Comparison of ENCODE assay signal across 15 cellular contexts in the genomic region with DNA sequence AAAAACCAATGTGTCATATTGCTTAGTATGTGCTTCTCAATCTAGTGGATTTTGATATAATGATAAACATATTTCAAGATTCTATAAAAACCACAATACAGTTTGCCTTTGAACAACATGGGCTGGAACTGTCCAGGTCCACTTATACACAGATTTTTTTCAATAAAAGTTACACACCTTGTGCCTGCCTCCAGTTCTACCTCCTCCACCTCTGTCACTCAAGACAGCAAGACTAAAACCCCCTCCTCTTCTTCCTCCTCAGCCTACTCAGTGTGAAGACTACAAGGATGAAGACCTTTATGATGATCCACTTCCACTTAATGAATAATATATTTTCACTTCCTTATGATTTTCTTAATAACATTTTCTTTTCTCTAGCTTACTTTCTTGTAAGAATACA.
"Had no signal": no experiment of that assay in that cellular context is flagged by ENCODE, and none has a peak within 500 bp of the region (broad histone marks: within the 10 kb centered on the region; RNA-seq: fewer than 3 reads in every experiment).

No MANE protein-coding gene starts in this region.

- H3K27me3 Mint-ChIP-seq: memory B cell; stimulated activated naive CD8-positive, alpha-beta T cell treated with anti-CD3 and anti-CD28 coated beads, Interleukin-15, amount 100 ng/mL, for 72 hours had no signal

- H3K27ac ChIP-seq: heart left ventricle, testis had no signal

- H3K4me3 ChIP-seq: heart left ventricle, testis had no signal

- H3K9me3 ChIP-seq: heart left ventricle, testis had no signal

- FAIRE-seq: astrocyte, frontal cortex had no signal

- H3K27ac Mint-ChIP-seq: memory B cell; stimulated activated naive CD8-positive, alpha-beta T cell treated with anti-CD3 and anti-CD28 coated beads, Interleukin-15, amount 100 ng/mL, for 72 hours; T-helper 2 cell treated with Interferon-gamma antibody and Interleukin-4, amounts not matched to agents 5 μg/mL and 100 μg/mL, for 36 hours had no signal

- H3K27me3 ChIP-seq: heart left ventricle, testis had no signal

- ATAC-seq: activated CD4-positive, CD25-positive, alpha-beta regulatory T cell treated with anti-CD3 and anti-CD28 coated beads, Interleukin-2, amount 50 U/mL, for 24 hours; heart left ventricle; left lobe of liver; stimulated activated naive CD8-positive, alpha-beta T cell treated with anti-CD3 and anti-CD28 coated beads, Interleukin-15, amount 100 ng/mL, for 72 hours had no signal

- H3K36me3 ChIP-seq: heart left ventricle had no signal

- H3K4me3 Mint-ChIP-seq: memory B cell; stimulated activated naive CD8-positive, alpha-beta T cell treated with anti-CD3 and anti-CD28 coated beads, Interleukin-15, amount 100 ng/mL, for 72 hours; T-helper 2 cell treated with Interferon-gamma antibody and Interleukin-4, amounts not matched to agents 5 μg/mL and 100 μg/mL, for 36 hours had no signal

- DNase-seq: activated naive CD4-positive, alpha-beta T cell; activated T-cell treated with anti-CD3 and anti-CD28 coated beads, Interleukin-2, amount 50 U/mL, for 48 hours; heart left ventricle; islet precursor cell; posterior cingulate gyrus; stimulated activated CD4-positive, alpha-beta T cell treated with anti-CD3 and anti-CD28 coated beads, Interleukin-15, amount 100 ng/mL, for 24 hours; stimulated activated CD4-positive, alpha-beta T cell treated with anti-CD3 and anti-CD28 coated beads, Interleukin-4, amount 100 ng/mL, for 4 hours; stimulated activated naive CD8-positive, alpha-beta T cell treated with anti-CD3 and anti-CD28 coated beads, Interleukin-15, amount 100 ng/mL, for 72 hours; testis had no signal

- H3K9me3 Mint-ChIP-seq: memory B cell; stimulated activated naive CD8-positive, alpha-beta T cell treated with anti-CD3 and anti-CD28 coated beads, Interleukin-15, amount 100 ng/mL, for 72 hours; T-helper 2 cell treated with Interferon-gamma antibody and Interleukin-4, amounts not matched to agents 5 μg/mL and 100 μg/mL, for 36 hours had no signal
